In the genomic region with DNA sequence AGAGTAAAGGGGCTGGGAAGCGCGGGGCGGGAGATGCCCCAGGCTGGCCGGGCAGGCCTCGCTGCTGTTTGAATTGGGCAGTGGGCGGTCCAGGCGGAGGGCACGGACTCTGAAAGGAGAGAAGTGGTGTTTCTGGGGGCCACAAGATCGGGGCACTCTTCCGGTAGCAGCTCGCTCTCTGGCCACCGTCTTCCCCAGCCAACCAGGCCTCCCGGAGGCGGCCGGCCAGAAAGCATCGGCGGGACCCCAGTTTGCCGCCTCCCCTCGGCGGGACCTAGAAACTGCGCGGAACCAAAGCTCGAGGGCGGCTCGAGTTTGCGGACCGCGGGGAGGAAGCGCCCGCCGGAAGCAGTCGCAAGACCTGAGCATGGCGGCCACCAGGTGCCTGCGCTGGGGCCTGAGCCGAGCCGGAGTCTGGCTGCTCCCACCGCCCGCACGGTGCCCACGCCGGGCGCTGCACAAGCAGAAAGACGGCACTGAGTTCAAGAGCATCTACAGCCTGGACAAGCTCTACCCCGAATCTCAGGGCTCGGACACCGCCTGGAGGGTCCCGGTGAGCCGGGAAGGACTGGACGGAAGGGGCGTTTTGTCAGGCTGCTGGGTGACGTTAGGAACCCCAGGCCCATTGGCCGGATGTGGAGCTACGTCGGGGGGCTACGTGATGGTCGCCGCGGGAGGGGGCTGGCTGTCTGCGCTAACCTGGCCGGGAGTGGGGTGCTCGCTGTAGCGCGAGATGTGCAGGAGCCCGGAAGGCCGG, we compare ENCODE assay signal across 8 cellular contexts. TPM values are rescaled to one million over a fixed set of nuclear protein-coding genes. Genes with fewer than 3 reads are reported as not detected.
DNase-seq lines count a peak whose midpoint lies in the region; ATAC-seq, FAIRE-seq and TF ChIP-seq lines count a peak whose summit lies in the region.

A gene (plus strand): TSS at position 351 of the 757 bp plus-strand sequence. CDS start 17 bp downstream, at position 368.

- H3K79me2 ChIP-seq in ACC112 (ENCODE audit: control insufficient read depth, insufficient read depth, low read length, unreplicated experiment) = peaks cover 27% of the 10 kb centered on the region

- H3K4me1 ChIP-seq in ACC112 (ENCODE audit: control insufficient read depth, insufficient read depth, low read length, unreplicated experiment) = peaks cover 10% of the 10 kb centered on the region
- H3K4me1 ChIP-seq in spleen = peaks cover 12 to 43% (median 24%) of the 10 kb centered on the region in 6 donors

- TF ChIP-seq POLR2A in GM18526 (IDR thresholded peaks at IDR 0.05; ENCODE audit: extremely low read depth, insufficient read length) = peak; percentile 86
- no peak for TF ChIP-seq POLR2A in spleen (IDR thresholded peaks at IDR 0.05)

- H3K4me3 ChIP-seq in ACC112 (ENCODE audit: low read depth, low read length) (peak within 1 kb of the TSS; percentile 87), WI38 (ENCODE audit: low read depth, low read length) (peak within 1 kb of the TSS; percentile 75), bronchial epithelial cell (ENCODE audit: low read depth, low read length) (peak within 1 kb of the TSS; percentile 98), spleen (peak within 1 kb of the TSS; percentile 70 to 95 (median 88))

- ATAC-seq in HG03064 (IDR thresholded peaks at IDR 0.05; ENCODE audit: low read depth, unreplicated experiment) = peak; percentile 78

- DNase-seq in NCI-H2171 (lab: John Stamatoyannopoulos, UW) = peak; percentile 86
- peak; percentile 54 for DNase-seq in bronchial epithelial cell (ENCODE audit: low read depth)
- DNase-seq in inferior parietal cortex (ENCODE audit: extremely low spot score) = peak; percentile 85
- peak; percentile 96 for DNase-seq in spleen

- H2AFZ ChIP-seq in ACC112 (ENCODE audit: low read length, unreplicated experiment) = peak within 1 kb of the TSS; percentile 94

- no peak for FAIRE-seq in bronchial epithelial cell (lab: Jason Lieb, UNC)

- no peaks in the 10 kb centered on the region for H3K9me3 ChIP-seq in spleen

- TF ChIP-seq CTCF in WI38 (IDR thresholded peaks at IDR 0.05; ENCODE audit: low read depth, low read length) (peak; percentile 41; the same call in 1 of the 2 replicates), bronchial epithelial cell (IDR thresholded peaks at IDR 0.05; ENCODE audit: insufficient read depth, low read length, severe bottlenecking) (peak; percentile 69), spleen (IDR thresholded peaks at IDR 0.05 in 8 of 11, conservative IDR thresholded peaks at IDR 0.05 in 3 of 11) (peak in 10 of 11 experiments; percentile 42 to 77 (median 70))

- H3K27ac ChIP-seq in ACC112 (ENCODE audit: low read depth, low read length) (peak within 1 kb of the TSS; percentile 72), spleen (peak within 1 kb of the TSS; percentile 72 to 88 (median 87))

- WGBS in spleen, 5 donors = 2 to 13% (median 5%) methylated on average over 23 to 65 of the region's 65 CpGs

- H3K27me3 ChIP-seq in ACC112 (ENCODE audit: insufficient read depth, low read length) = no peaks in the 10 kb centered on the region
- H3K27me3 ChIP-seq in bronchial epithelial cell (ENCODE audit: control insufficient read depth, insufficient read depth, low read length) = no peaks in the 10 kb centered on the region
- no peaks in the 10 kb centered on the region for H3K27me3 ChIP-seq in spleen (replicated peaks in 1 of 7)

- H3K36me3 ChIP-seq in ACC112 (ENCODE audit: insufficient read depth, low read length) = no peaks in the 10 kb centered on the region
- peaks cover 2% of the 10 kb centered on the region for H3K36me3 ChIP-seq in bronchial epithelial cell (ENCODE audit: control insufficient read depth, insufficient read depth, low read length)
- H3K36me3 ChIP-seq in spleen = peaks cover 0 to 20% (median 8%) of the 10 kb centered on the region in 6 donors

- intact Hi-C loops in spleen (cut with DNase I; ENCODE audit: low total_unique reads) = no loop called here

RNA-seq across cellular contexts. Expression of the gene that starts here (rescaled TPM):
- total RNA-seq in bronchial epithelial cell = 23.8 and 41.6 TPM in 2 replicates
- 10 to 100 TPM; 16.5 to 60.7 (median 20.5) TPM for total RNA-seq in spleen
- 10 to 100 TPM; 33.1 to 43.3 (median 41.6) TPM for polyA plus RNA-seq in spleen

Comparison
In these comparisons a context has a peak if more than half of its experiments do, and no peak if none do; other contexts are left out.
1. Peak in every context shown above with its lines: DNase-seq, ATAC-seq, H3K4me3 ChIP-seq and H3K27ac ChIP-seq.